Comparison of ENCODE assay signal across 8 cellular contexts in genomic region chr18:25164837-25165791, GRCh38.
A peak's percentile ranks its signal among the peaks of the same experiment; 100 is the strongest.
DNase-seq lines count a peak whose midpoint lies in the region; ATAC-seq and TF ChIP-seq lines count a peak whose summit lies in the region.

No MANE protein-coding gene starts in this region.

- peaks cover 29% of the 10 kb centered on the region for H3K36me3 Mint-ChIP-seq in neural progenitor cell

- peak overlapping the region; percentile 12 for H3K27ac Mint-ChIP-seq in neural progenitor cell

- peak; percentile 47 for DNase-seq in GM13977 (ENCODE audit: low spot score)
- DNase-seq in dermis microvascular lymphatic vessel endothelial cell (ENCODE audit: low read depth in 2 of 2) = peak; percentile 21 to 46
- no peak for DNase-seq in neural progenitor cell (ENCODE audit: low spot score)
- DNase-seq in NCI-H1694 (lab: John Stamatoyannopoulos, UW) = no peak
- no peak for DNase-seq in mucosa of gallbladder (ENCODE audit: low spot score)
- no peak for DNase-seq in HK-2 (ENCODE audit: unreplicated experiment)

- peak overlapping the region; percentile 46 for H3K9ac ChIP-seq in Loucy (ENCODE audit: low read depth, low read length, poor library complexity, severe bottlenecking)
- H3K9ac ChIP-seq in neural progenitor cell = no peak overlapping the region

- peaks cover 56% of the 10 kb centered on the region for H3K4me1 Mint-ChIP-seq in neural progenitor cell

- H3K4me3 ChIP-seq in Loucy (ENCODE audit: low read length, poor library complexity, severe bottlenecking) (peak overlapping the region; percentile 64), neural progenitor cell (no peak overlapping the region)

- no peaks in the 10 kb centered on the region for H3F3A ChIP-seq in Loucy (ENCODE audit: low read depth)
- peaks cover 10% of the 10 kb centered on the region for H3F3A ChIP-seq in neural progenitor cell (ENCODE audit: low read depth)

- H3K79me2 ChIP-seq in Loucy (ENCODE audit: insufficient read depth, low read length) (no peaks in the 10 kb centered on the region), neural progenitor cell (ENCODE audit: low read depth) (peaks cover 9% of the 10 kb centered on the region)

- in situ Hi-C loops in GM13977 (cut with MboI; ENCODE audit: low pct_unique_long_range_greater_than_20kb, low sequenced_read_pairs, unreplicated experiment) = no loop called here

- no peaks in the 10 kb centered on the region for H3K9me3 Mint-ChIP-seq in neural progenitor cell

- TF ChIP-seq CTCF in GM13977 (IDR thresholded peaks at IDR 0.05; ENCODE audit: extremely low read depth, insufficient read depth, missing control alignments) (no peak), Loucy (conservative IDR thresholded peaks at IDR 0.05; ENCODE audit: low read length) (no peak), neural progenitor cell (IDR thresholded peaks at IDR 0.05) (no peak)

- no peaks in the 10 kb centered on the region for H3K27me3 ChIP-seq in Loucy (ENCODE audit: insufficient read depth, low read length, poor library complexity, severe bottlenecking)
- no peaks in the 10 kb centered on the region for H3K27me3 ChIP-seq in neural progenitor cell

- H3K9me2 ChIP-seq in Loucy (replicated peaks; ENCODE audit: low read depth, low read length) = no peaks in the 10 kb centered on the region

- peaks cover 36% of the 10 kb centered on the region for H3K4me1 ChIP-seq in Loucy (ENCODE audit: insufficient read depth, low read length, poor library complexity, severe bottlenecking)
- peaks cover 22% of the 10 kb centered on the region for H3K4me1 ChIP-seq in neural progenitor cell

- H3K4me2 ChIP-seq in Loucy (ENCODE audit: low read depth, low read length, poor library complexity, severe bottlenecking) = peak overlapping the region; percentile 83
- H3K4me2 ChIP-seq in neural progenitor cell = no peak overlapping the region

- ATAC-seq in GM21717 (IDR thresholded peaks at IDR 0.05; ENCODE audit: unreplicated experiment) = peak; percentile 92

- no peak overlapping the region for H3K4me3 Mint-ChIP-seq in neural progenitor cell

- no peaks in the 10 kb centered on the region for H4K20me1 ChIP-seq in Loucy (ENCODE audit: insufficient read depth, low read length, poor library complexity, severe bottlenecking)
- peaks cover 83% of the 10 kb centered on the region for H4K20me1 ChIP-seq in neural progenitor cell (ENCODE audit: low read depth)

- peak overlapping the region; percentile 50 for H3K27ac ChIP-seq in neural progenitor cell

- H3K27me3 Mint-ChIP-seq in neural progenitor cell (ENCODE audit: insufficient read depth, low read depth) = no peaks in the 10 kb centered on the region

- H3K9me3 ChIP-seq in Loucy (ENCODE audit: insufficient read depth, low read depth, low read length) = no peaks in the 10 kb centered on the region
- no peaks in the 10 kb centered on the region for H3K9me3 ChIP-seq in neural progenitor cell (ENCODE audit: low read depth)

- H3K36me3 ChIP-seq in Loucy (ENCODE audit: insufficient read depth, low read length) (peaks cover 10% of the 10 kb centered on the region; the same call in 1 of the 2 replicates), neural progenitor cell (no peaks in the 10 kb centered on the region)

- H2AFZ ChIP-seq in Loucy (ENCODE audit: low read length) (peak overlapping the region; percentile 17; the same call in 1 of the 2 replicates), neural progenitor cell (replicated peaks) (no peak overlapping the region)

Comparison
In these comparisons a context has a peak if more than half of its experiments do, and no peak if none do; other contexts are left out.
1. DNase-seq: peak in GM13977 (single experiment) and dermis microvascular lymphatic vessel endothelial cell (2 of 2); none in neural progenitor cell (single experiment), NCI-H1694 (single experiment), mucosa of gallbladder (single experiment) and HK-2 (single experiment).